ENCODE assay signal across 1 cellular context in genomic region chr16:3963203-3963602, GRCh38.
TF ChIP-seq lines count a peak whose summit lies in the region.

No MANE protein-coding gene starts in this region.

TF ChIP-seq in WTC11, 78 proteins besides CTCF, POLR2A, EP300 and RAD21 (continued from another document):
- TF ChIP-seq ARID4B (CRISPR knock-in tag; IDR thresholded peaks at IDR 0.05; ENCODE audit: borderline replicate concordance): no peak
- TF ChIP-seq, protein P1, sequence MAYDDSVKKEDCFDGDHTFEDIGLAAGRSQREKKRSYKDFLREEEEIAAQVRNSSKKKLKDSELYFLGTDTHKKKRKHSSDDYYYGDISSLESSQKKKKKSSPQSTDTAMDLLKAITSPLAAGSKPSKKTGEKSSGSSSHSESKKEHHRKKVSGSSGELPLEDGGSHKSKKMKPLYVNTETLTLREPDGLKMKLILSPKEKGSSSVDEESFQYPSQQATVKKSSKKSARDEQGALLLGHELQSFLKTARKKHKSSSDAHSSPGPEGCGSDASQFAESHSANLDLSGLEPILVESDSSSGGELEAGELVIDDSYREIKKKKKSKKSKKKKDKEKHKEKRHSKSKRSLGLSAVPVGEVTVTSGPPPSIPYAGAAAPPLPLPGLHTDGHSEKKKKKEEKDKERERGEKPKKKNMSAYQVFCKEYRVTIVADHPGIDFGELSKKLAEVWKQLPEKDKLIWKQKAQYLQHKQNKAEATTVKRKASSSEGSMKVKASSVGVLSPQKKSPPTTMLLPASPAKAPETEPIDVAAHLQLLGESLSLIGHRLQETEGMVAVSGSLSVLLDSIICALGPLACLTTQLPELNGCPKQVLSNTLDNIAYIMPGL (CRISPR knock-in tag; IDR thresholded peaks at IDR 0.05): no peak
- TF ChIP-seq, protein P2, sequence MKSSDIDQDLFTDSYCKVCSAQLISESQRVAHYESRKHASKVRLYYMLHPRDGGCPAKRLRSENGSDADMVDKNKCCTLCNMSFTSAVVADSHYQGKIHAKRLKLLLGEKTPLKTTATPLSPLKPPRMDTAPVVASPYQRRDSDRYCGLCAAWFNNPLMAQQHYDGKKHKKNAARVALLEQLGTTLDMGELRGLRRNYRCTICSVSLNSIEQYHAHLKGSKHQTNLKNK (CRISPR knock-in tag; IDR thresholded peaks at IDR 0.05): no peak
- TF ChIP-seq, protein P3, sequence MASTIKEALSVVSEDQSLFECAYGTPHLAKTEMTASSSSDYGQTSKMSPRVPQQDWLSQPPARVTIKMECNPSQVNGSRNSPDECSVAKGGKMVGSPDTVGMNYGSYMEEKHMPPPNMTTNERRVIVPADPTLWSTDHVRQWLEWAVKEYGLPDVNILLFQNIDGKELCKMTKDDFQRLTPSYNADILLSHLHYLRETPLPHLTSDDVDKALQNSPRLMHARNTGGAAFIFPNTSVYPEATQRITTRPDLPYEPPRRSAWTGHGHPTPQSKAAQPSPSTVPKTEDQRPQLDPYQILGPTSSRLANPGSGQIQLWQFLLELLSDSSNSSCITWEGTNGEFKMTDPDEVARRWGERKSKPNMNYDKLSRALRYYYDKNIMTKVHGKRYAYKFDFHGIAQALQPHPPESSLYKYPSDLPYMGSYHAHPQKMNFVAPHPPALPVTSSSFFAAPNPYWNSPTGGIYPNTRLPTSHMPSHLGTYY (CRISPR knock-in tag; IDR thresholded peaks at IDR 0.05): no peak
- TF ChIP-seq, protein P4, sequence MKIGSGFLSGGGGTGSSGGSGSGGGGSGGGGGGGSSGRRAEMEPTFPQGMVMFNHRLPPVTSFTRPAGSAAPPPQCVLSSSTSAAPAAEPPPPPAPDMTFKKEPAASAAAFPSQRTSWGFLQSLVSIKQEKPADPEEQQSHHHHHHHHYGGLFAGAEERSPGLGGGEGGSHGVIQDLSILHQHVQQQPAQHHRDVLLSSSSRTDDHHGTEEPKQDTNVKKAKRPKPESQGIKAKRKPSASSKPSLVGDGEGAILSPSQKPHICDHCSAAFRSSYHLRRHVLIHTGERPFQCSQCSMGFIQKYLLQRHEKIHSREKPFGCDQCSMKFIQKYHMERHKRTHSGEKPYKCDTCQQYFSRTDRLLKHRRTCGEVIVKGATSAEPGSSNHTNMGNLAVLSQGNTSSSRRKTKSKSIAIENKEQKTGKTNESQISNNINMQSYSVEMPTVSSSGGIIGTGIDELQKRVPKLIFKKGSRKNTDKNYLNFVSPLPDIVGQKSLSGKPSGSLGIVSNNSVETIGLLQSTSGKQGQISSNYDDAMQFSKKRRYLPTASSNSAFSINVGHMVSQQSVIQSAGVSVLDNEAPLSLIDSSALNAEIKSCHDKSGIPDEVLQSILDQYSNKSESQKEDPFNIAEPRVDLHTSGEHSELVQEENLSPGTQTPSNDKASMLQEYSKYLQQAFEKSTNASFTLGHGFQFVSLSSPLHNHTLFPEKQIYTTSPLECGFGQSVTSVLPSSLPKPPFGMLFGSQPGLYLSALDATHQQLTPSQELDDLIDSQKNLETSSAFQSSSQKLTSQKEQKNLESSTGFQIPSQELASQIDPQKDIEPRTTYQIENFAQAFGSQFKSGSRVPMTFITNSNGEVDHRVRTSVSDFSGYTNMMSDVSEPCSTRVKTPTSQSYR (CRISPR knock-in tag; IDR thresholded peaks at IDR 0.05): no peak
- TF ChIP-seq NFYB (CRISPR knock-in tag; conservative IDR thresholded peaks at IDR 0.05; ENCODE audit: low read depth): no peak
- TF ChIP-seq ZNF138 (CRISPR knock-in tag; conservative IDR thresholded peaks at IDR 0.05): no peak
- TF ChIP-seq, protein P5, sequence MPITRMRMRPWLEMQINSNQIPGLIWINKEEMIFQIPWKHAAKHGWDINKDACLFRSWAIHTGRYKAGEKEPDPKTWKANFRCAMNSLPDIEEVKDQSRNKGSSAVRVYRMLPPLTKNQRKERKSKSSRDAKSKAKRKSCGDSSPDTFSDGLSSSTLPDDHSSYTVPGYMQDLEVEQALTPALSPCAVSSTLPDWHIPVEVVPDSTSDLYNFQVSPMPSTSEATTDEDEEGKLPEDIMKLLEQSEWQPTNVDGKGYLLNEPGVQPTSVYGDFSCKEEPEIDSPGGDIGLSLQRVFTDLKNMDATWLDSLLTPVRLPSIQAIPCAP (CRISPR knock-in tag; IDR thresholded peaks at IDR 0.05): no peak
- TF ChIP-seq CREB1 (CRISPR knock-in tag; IDR thresholded peaks at IDR 0.05): no peak
- TF ChIP-seq ZNF416 (CRISPR knock-in tag; IDR thresholded peaks at IDR 0.05): no peak
- no peak for TF ChIP-seq MLX (CRISPR knock-in tag; IDR thresholded peaks at IDR 0.05)
- TF ChIP-seq NFE2L1 (CRISPR knock-in tag; IDR thresholded peaks at IDR 0.05): no peak
- no peak for TF ChIP-seq ZNF423 (CRISPR knock-in tag; IDR thresholded peaks at IDR 0.05)
- no peak for TF ChIP-seq STAT6 (CRISPR knock-in tag; conservative IDR thresholded peaks at IDR 0.05; ENCODE audit: low read depth)
- TF ChIP-seq FOXJ3 (CRISPR knock-in tag; IDR thresholded peaks at IDR 0.05; ENCODE audit: borderline replicate concordance): no peak
- TF ChIP-seq SMAD3 (CRISPR knock-in tag; IDR thresholded peaks at IDR 0.05; ENCODE audit: borderline replicate concordance): no peak
